8 cellular contexts compared by ENCODE assay signal in genomic region chr4:87391783-87392054, GRCh38. TPM values are rescaled to one million over a fixed set of nuclear protein-coding genes. Genes with fewer than 3 reads are reported as not detected.
DNase-seq lines count a peak whose midpoint lies in the region; ATAC-seq, FAIRE-seq and TF ChIP-seq lines count a peak whose summit lies in the region.

No MANE protein-coding gene starts in this region.

- DNase-seq in activated CD4-positive, alpha-beta memory T cell treated with anti-CD3 and anti-CD28 coated beads, Interleukin-2, amount 10 ng/mL, durations not matched to agents 7 days and 5 days = no peak
- DNase-seq in hepatic stellate cell (ENCODE audit: low spot score) (peak; percentile 15), small intestine (no peak), DMS79 treated with DMSO at 0.1 percent for 48 hours (lab: John Stamatoyannopoulos, UW) (no peak), OCI-M2 (lab: John Stamatoyannopoulos, UW; ENCODE audit: unreplicated experiment) (no peak), COLO829 (ENCODE audit: low spot score) (no peak)

- peak overlapping the region; percentile 95 for H3K4me3 Mint-ChIP-seq in activated CD4-positive, alpha-beta memory T cell treated with anti-CD3 and anti-CD28 coated beads, Interleukin-2, amount 10 ng/mL, durations not matched to agents 7 days and 5 days

- CTCF ChIA-PET in HEK293 (lab: Yijun Ruan, JAX) = interaction anchor here (1.4 kb wide), 1 partner anchor 74 kb away, joined by 5 read pairs; no protein-coding TSS in a partner anchor
- CTCF ChIA-PET in activated CD4-positive, alpha-beta memory T cell treated with anti-CD3 and anti-CD28 coated beads, Interleukin-2, amount 10 ng/mL, durations not matched to agents 7 days and 5 days (lab: Charles Lee) = interaction anchor here (1.0 to 2.7 kb wide), 12 partner anchors 10 to 106 kb away, joined by 3 to 34 read pairs (median 4); partner anchors contain the start of gene NUDT9

- H3K4me3 ChIP-seq in HEK293 (ENCODE audit: low read depth, low read length) = peak overlapping the region; percentile 61
- H3K4me3 ChIP-seq in small intestine (ENCODE audit: low read depth in 1 of 2, low read length in 2 of 2) = peak overlapping the region in 1 of 2 donors; percentile 66

- WGBS in small intestine, 3 donors = 17 to 33% (median 18%) methylated on average over 6 of the region's 6 CpGs

- H3K27ac Mint-ChIP-seq in activated CD4-positive, alpha-beta memory T cell treated with anti-CD3 and anti-CD28 coated beads, Interleukin-2, amount 10 ng/mL, durations not matched to agents 7 days and 5 days = no peak overlapping the region

- H3K36me3 Mint-ChIP-seq in activated CD4-positive, alpha-beta memory T cell treated with anti-CD3 and anti-CD28 coated beads, Interleukin-2, amount 10 ng/mL, durations not matched to agents 7 days and 5 days (ENCODE audit: low read depth) = peaks cover 22% of the 10 kb centered on the region

- POLR2A ChIA-PET in HEK293 (lab: Yijun Ruan, JAX) = interaction anchor here (0.6 to 1.9 kb wide), 5 partner anchors 28 to 464 kb away, joined by 3 to 22 read pairs (median 3); partner anchors contain the start of gene NUDT9
- POLR2A ChIA-PET in activated CD4-positive, alpha-beta memory T cell treated with anti-CD3 and anti-CD28 coated beads, Interleukin-2, amount 10 ng/mL, durations not matched to agents 7 days and 5 days (lab: Charles Lee) = interaction anchor here (1.0 to 2.8 kb wide), 8 partner anchors 11 to 456 kb away, joined by 4 to 51 read pairs (median 6); partner anchors contain the start of gene NUDT9

- no peaks in the 10 kb centered on the region for H3K4me1 ChIP-seq in HEK293 (ENCODE audit: control insufficient read depth, insufficient read depth, low read length)
- peaks cover 0 to 4% of the 10 kb centered on the region in 2 donors for H3K4me1 ChIP-seq in small intestine (ENCODE audit: control insufficient read depth in 2 of 2, insufficient read depth in 1 of 2, low read depth in 1 of 2, low read length in 1 of 2)

- H3K27me3 ChIP-seq in small intestine (ENCODE audit: control insufficient read depth in 2 of 2, insufficient read depth in 2 of 2, low read length in 2 of 2) = no peaks in the 10 kb centered on the region

- peaks cover 0 to 14% of the 10 kb centered on the region in 2 experiments; a peak in 1 of 3 replicates for H3K36me3 ChIP-seq in HEK293 (ENCODE audit: control insufficient read depth in 2 of 2, insufficient read depth in 1 of 2, low read length in 2 of 2)
- no peaks in the 10 kb centered on the region for H3K36me3 ChIP-seq in small intestine (ENCODE audit: control insufficient read depth in 2 of 2, insufficient read depth in 2 of 2, low read length in 2 of 2)

- no peak for FAIRE-seq in small intestine (lab: Jason Lieb, UNC)

- H3K27ac ChIP-seq in HEK293 (ENCODE audit: extremely low read depth, low read depth, low read length) = peak overlapping the region; percentile 65; the same call in 1 of the 2 replicates
- peak overlapping the region; percentile 79 to 97 for H3K27ac ChIP-seq in small intestine (ENCODE audit: low read depth in 1 of 2, low read length in 1 of 2)

- TF ChIP-seq CTCF in HEK293 (tag by site-specific recombination; IDR thresholded peaks at IDR 0.05) = no peak

- H3K9me3 ChIP-seq in HEK293 (ENCODE audit: control insufficient read depth, insufficient read depth, low read depth, low read length) = no peaks in the 10 kb centered on the region
- H3K9me3 ChIP-seq in small intestine (ENCODE audit: control insufficient read depth, low read depth) = no peaks in the 10 kb centered on the region

- peaks cover 35% of the 10 kb centered on the region for H3K4me1 Mint-ChIP-seq in activated CD4-positive, alpha-beta memory T cell treated with anti-CD3 and anti-CD28 coated beads, Interleukin-2, amount 10 ng/mL, durations not matched to agents 7 days and 5 days

- no peak for ATAC-seq in GM18519 (IDR thresholded peaks at IDR 0.05; ENCODE audit: low FRiP score, unreplicated experiment)

- peaks cover 1% of the 10 kb centered on the region for H3K27me3 Mint-ChIP-seq in activated CD4-positive, alpha-beta memory T cell treated with anti-CD3 and anti-CD28 coated beads, Interleukin-2, amount 10 ng/mL, durations not matched to agents 7 days and 5 days

- H3K9me3 Mint-ChIP-seq in activated CD4-positive, alpha-beta memory T cell treated with anti-CD3 and anti-CD28 coated beads, Interleukin-2, amount 10 ng/mL, durations not matched to agents 7 days and 5 days = no peaks in the 10 kb centered on the region

TF ChIP-seq in HEK293, 187 proteins besides CTCF, POLR2A, EP300 and RAD21 (continues in another document):
- TF ChIP-seq ZNF521 (tag by site-specific recombination; IDR thresholded peaks at IDR 0.05) = no peak
- no peak for TF ChIP-seq ZSCAN4 (tag by site-specific recombination; IDR thresholded peaks at IDR 0.05)
- TF ChIP-seq ZBTB26 (tag by site-specific recombination; optimal IDR thresholded peaks at IDR 0.05) = no peak
- no peak for TF ChIP-seq ZNF624 (tag by site-specific recombination; IDR thresholded peaks at IDR 0.05)
- no peak for TF ChIP-seq TSHZ1 (tag by site-specific recombination; IDR thresholded peaks at IDR 0.05; ENCODE audit: borderline replicate concordance)
- TF ChIP-seq REPIN1 (tag by site-specific recombination; IDR thresholded peaks at IDR 0.05; ENCODE audit: low read depth) = no peak
- TF ChIP-seq EGR2 (tag by site-specific recombination; IDR thresholded peaks at IDR 0.05; ENCODE audit: low read depth) = no peak
- no peak for TF ChIP-seq WT1 (tag by site-specific recombination; IDR thresholded peaks at IDR 0.05)
- TF ChIP-seq ZSCAN5A (tag by site-specific recombination; IDR thresholded peaks at IDR 0.05) = no peak

RNA-seq across cellular contexts. Expression of gene HSD17B11, which starts 0.7 kb away (rescaled TPM):
- total RNA-seq in activated CD4-positive, alpha-beta memory T cell treated with anti-CD3 and anti-CD28 coated beads, Interleukin-2, amount 10 ng/mL, durations not matched to agents 7 days and 5 days = 10 to 100 TPM; 39.5 to 44.3 TPM
- polyA plus RNA-seq in small intestine = 100 to 1,000 TPM; 196 to 420 (median 292) TPM

RNA-seq across cellular contexts. Expression of gene NUDT9, which starts 30.7 kb away (rescaled TPM):
- 1 to 10 TPM; 7.4 to 8.4 TPM for total RNA-seq in activated CD4-positive, alpha-beta memory T cell treated with anti-CD3 and anti-CD28 coated beads, Interleukin-2, amount 10 ng/mL, durations not matched to agents 7 days and 5 days
- 10 to 100 TPM; 62.7 to 89.0 (median 71.3) TPM for polyA plus RNA-seq in small intestine
